Comparison of ENCODE assay signal across 1 cellular context in the genomic region with DNA sequence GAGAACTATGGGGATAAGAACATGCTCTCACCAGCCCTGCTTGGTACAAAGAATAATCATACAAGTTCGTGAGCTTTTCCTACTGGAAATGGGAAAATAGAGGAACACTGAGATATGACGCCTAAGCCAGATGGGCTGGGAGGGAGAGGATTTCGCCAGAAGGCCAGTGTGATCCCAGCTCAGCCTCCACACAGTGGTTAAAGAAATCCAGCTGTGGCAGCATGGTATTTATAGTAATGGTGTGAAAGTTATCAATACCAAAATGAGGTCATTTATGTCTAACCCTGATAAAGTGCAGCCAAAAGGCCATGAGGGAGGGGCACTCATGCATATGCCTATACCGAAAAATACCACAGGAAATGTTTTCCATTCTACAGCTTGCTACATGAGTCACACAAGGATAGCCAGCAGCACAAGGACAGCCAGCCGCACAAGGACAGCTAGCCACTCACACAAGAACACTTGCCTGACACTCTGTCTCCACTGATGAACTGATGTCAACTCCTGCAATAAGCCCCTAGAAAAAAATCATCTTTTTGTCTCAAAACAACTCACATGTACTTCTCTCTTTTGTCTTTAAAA.
TF ChIP-seq lines count a peak whose summit lies in the region.

No MANE protein-coding gene starts in this region.

TF ChIP-seq in A549, 52 proteins besides CTCF, POLR2A, EP300 and RAD21:
- TF ChIP-seq FOXS1 (CRISPR knock-in tag; IDR thresholded peaks at IDR 0.05), result no peak
- TF ChIP-seq FOSL2 (IDR thresholded peaks at IDR 0.05), result no peak
- TF ChIP-seq FOSL2 (CRISPR knock-in tag; IDR thresholded peaks at IDR 0.05), result no peak
- TF ChIP-seq CBX2 (IDR thresholded peaks at IDR 0.05; ENCODE audit: borderline replicate concordance, low read depth), result no peak
- TF ChIP-seq MAZ (IDR thresholded peaks at IDR 0.05; ENCODE audit: borderline replicate concordance, low read depth, low read length), result no peak
- no peak for TF ChIP-seq JUNB (IDR thresholded peaks at IDR 0.05)
- TF ChIP-seq HOXB5 (CRISPR knock-in tag; IDR thresholded peaks at IDR 0.05), result no peak
- no peak for TF ChIP-seq RARB (CRISPR knock-in tag; IDR thresholded peaks at IDR 0.05)
- no peak for TF ChIP-seq RCOR1 (IDR thresholded peaks at IDR 0.05; ENCODE audit: low read depth, low read length)
- TF ChIP-seq CHD4 (IDR thresholded peaks at IDR 0.05; ENCODE audit: borderline replicate concordance), result no peak
- TF ChIP-seq SMC3 (IDR thresholded peaks at IDR 0.05), result no peak
- no peak for TF ChIP-seq HOXA7 (CRISPR knock-in tag; IDR thresholded peaks at IDR 0.05)
- no peak for TF ChIP-seq BHLHE40 (IDR thresholded peaks at IDR 0.05; ENCODE audit: low read depth, low read length)
- no peak for TF ChIP-seq RNF2 (IDR thresholded peaks at IDR 0.05; ENCODE audit: borderline replicate concordance, low read depth)
- no peak for TF ChIP-seq ZSCAN20 (CRISPR knock-in tag; IDR thresholded peaks at IDR 0.05)
- TF ChIP-seq EHMT2 (IDR thresholded peaks at IDR 0.05; ENCODE audit: low read depth), result no peak
- no peak for TF ChIP-seq MAFK (IDR thresholded peaks at IDR 0.05; ENCODE audit: partially characterized antibody)
